Comparison of ENCODE assay signal across 1 cellular context in genomic region chr4:16865897-16866283, GRCh38.
TF ChIP-seq lines count a peak whose summit lies in the region.

No MANE protein-coding gene starts in this region.

TF ChIP-seq in liver, 16 proteins besides CTCF, POLR2A, EP300 and RAD21 (continued from another document):
- no peak for TF ChIP-seq MAX (IDR thresholded peaks at IDR 0.05)
